Comparison of ENCODE assay signal across 32 cellular contexts in genomic region chr11:27512238-27512637, GRCh38. TPM values are rescaled to one million over a fixed set of nuclear protein-coding genes. Genes with fewer than 3 reads are reported as not detected.
"Had no signal": no experiment of that assay in that cellular context is flagged by ENCODE, and none has a peak within 500 bp of the region (broad histone marks: within the 10 kb centered on the region; RNA-seq: fewer than 3 reads in every experiment).

No MANE protein-coding gene starts in this region.

- FAIRE-seq: bronchial epithelial cell, endometrium, endothelial cell of umbilical vein had no signal

- DNase-seq: activated CD4-positive, alpha-beta memory T cell treated with anti-CD3 and anti-CD28 coated beads for 36 hours; activated CD4-positive, alpha-beta T cell treated with anti-CD3 and anti-CD28 coated beads for 36 hours; activated CD4-positive, alpha-beta T cell treated with anti-CD3 and anti-CD28 coated beads, Interleukin-2, amount 10 ng/mL, durations not matched to agents 24 days and 14 days; activated CD4-positive, CD25-positive, alpha-beta regulatory T cell; activated CD4-positive, CD25-positive, alpha-beta regulatory T cell treated with anti-CD3 and anti-CD28 coated beads, Interleukin-2, amount 50 U/mL, for 72 hours; activated CD8-positive, alpha-beta memory T cell treated with anti-CD3 and anti-CD28 coated beads, Interleukin-2, amount 10 ng/mL, durations not matched to agents 7 days and 5 days; activated CD8-positive, alpha-beta memory T cell treated with anti-CD3 and anti-CD28 coated beads, Interleukin-2, amount 50 U/mL, for 4 hours; activated CD8-positive, alpha-beta T cell treated with anti-CD3 and anti-CD28 coated beads, Interleukin-2, amount 10 ng/mL, durations not matched to agents 7 days and 5 days; activated effector memory CD4-positive, alpha-beta T cell treated with anti-CD3 and anti-CD28 coated beads, Interleukin-2, amount 50 U/mL, for 16 hours; activated naive CD4-positive, alpha-beta T cell treated with anti-CD3 and anti-CD28 coated beads for 36 hours; activated naive CD8-positive, alpha-beta T cell treated with anti-CD3 and anti-CD28 coated beads for 36 hours; activated naive CD8-positive, alpha-beta T cell treated with anti-CD3 and anti-CD28 coated beads, Interleukin-2, amount 50 U/mL, for 24 hours; activated T-cell treated with anti-CD3 and anti-CD28 coated beads, Interleukin-2, amount 50 U/mL, for 1 hour; activated T-cell treated with anti-CD3 and anti-CD28 coated beads, Interleukin-2, amount 50 U/mL, for 48 hours; adrenal gland; amygdala; brain microvascular endothelial cell; caudate nucleus; cerebellar nuclear complex; colonic mucosa; effector CD8-positive, alpha-beta T cell; esophagus squamous epithelium; foreskin melanocyte; T-helper 2 cell had no signal

- ATAC-seq: activated CD4-positive, alpha-beta T cell treated with anti-CD3 and anti-CD28 coated beads for 36 hours; activated CD8-positive, alpha-beta memory T cell treated with anti-CD3 and anti-CD28 coated beads, Interleukin-2, amount 10 ng/mL, durations not matched to agents 7 days and 5 days; activated CD8-positive, alpha-beta T cell treated with anti-CD3 and anti-CD28 coated beads, Interleukin-2, amount 10 ng/mL, durations not matched to agents 7 days and 5 days; activated naive CD8-positive, alpha-beta T cell treated with anti-CD3 and anti-CD28 coated beads, Interleukin-2, amount 50 U/mL, for 24 hours; gastroesophageal sphincter had no signal

- H3K4me1 ChIP-seq: colonic mucosa had no signal

- H3K27me3 ChIP-seq: adrenal gland, ascending aorta, brain microvascular endothelial cell, colonic mucosa, esophagus squamous epithelium, gastroesophageal sphincter had no signal

- H3K9me3 ChIP-seq: adrenal gland, colonic mucosa, esophagus squamous epithelium, gastroesophageal sphincter had no signal

- H3K36me3 ChIP-seq: adrenal gland, ascending aorta, brain microvascular endothelial cell, colonic mucosa, esophagus squamous epithelium, gastroesophageal sphincter had no signal

- H3K27ac ChIP-seq: adrenal gland, brain microvascular endothelial cell, colonic mucosa, epithelial cell of prostate, esophagus squamous epithelium, gastroesophageal sphincter had no signal

- H3K4me3 ChIP-seq: adrenal gland, ascending aorta, colonic mucosa, esophagus squamous epithelium, gastroesophageal sphincter had no signal

RNA-seq across cellular contexts. Expression of gene LGR4, which starts 39.6 kb away (rescaled TPM):
- total RNA-seq: activated CD4-positive, alpha-beta T cell treated with anti-CD3 and anti-CD28 coated beads, Interleukin-2, amount 10 ng/mL, durations not matched to agents 24 days and 14 days; activated T-helper 1 cell treated with anti-CD3 and anti-CD28 coated beads, Interleukin-12 subunit alpha, Interleukin-12 subunit beta, Interleukin-2, Interleukin-4 antibody, amounts not matched to agents 30 ng/mL and 10 ng/mL and 1 ng/mL, durations not matched to agents 14 hours and 24 hours and 36 hours; T-helper 1 cell treated with Interleukin-12 subunit alpha and Interleukin-12 subunit beta and Interleukin-4 antibody, amounts not matched to agents 30 ng/mL and 1 ng/mL, for 36 hours had no signal
